2 cellular contexts compared by ENCODE assay signal in genomic region chr7:90210925-90211324, GRCh38.
TF ChIP-seq lines count a peak whose summit lies in the region.

No MANE protein-coding gene starts in this region.

TF ChIP-seq in A549, 52 proteins besides CTCF, POLR2A, EP300 and RAD21:
- TF ChIP-seq E2F6 (IDR thresholded peaks at IDR 0.05; ENCODE audit: borderline replicate concordance, low read depth) (no peak), ATOH8 (CRISPR knock-in tag; IDR thresholded peaks at IDR 0.05; ENCODE audit: low read depth) (no peak), KDM5A (IDR thresholded peaks at IDR 0.05) (no peak), RARB (CRISPR knock-in tag; IDR thresholded peaks at IDR 0.05) (no peak), HOXB13 (CRISPR knock-in tag; IDR thresholded peaks at IDR 0.05; ENCODE audit: low read depth) (no peak)

TF ChIP-seq in IMR-90, 13 proteins besides CTCF, POLR2A, EP300 and RAD21:
- TF ChIP-seq RCOR1 (IDR thresholded peaks at IDR 0.05; ENCODE audit: insufficient replicate concordance, low read length) (no peak), MXI1 (IDR thresholded peaks at IDR 0.05; ENCODE audit: borderline replicate concordance, low read depth, low read length) (no peak), MAZ (IDR thresholded peaks at IDR 0.05; ENCODE audit: borderline replicate concordance, low read depth, low read length) (no peak), MAFK (IDR thresholded peaks at IDR 0.05; ENCODE audit: low read depth, low read length) (no peak)
TF ChIP-seq in IMR-90: peak in this region for 0.
